In genomic region chr12:71754461-71755145, GRCh38 we compare ENCODE assay signal across 8 cellular contexts. TPM values are rescaled to one million over a fixed set of nuclear protein-coding genes. Genes with fewer than 3 reads are reported as not detected.
DNase-seq lines count a peak whose midpoint lies in the region; ATAC-seq and TF ChIP-seq lines count a peak whose summit lies in the region.

Gene RAB21, plus strand, starts transcription at chr12:71754863. Its CDS starts 267 bp downstream, at chr12:71755130.

- H3K4me1 ChIP-seq in fibroblast of lung (ENCODE audit: control insufficient read depth, extremely low read depth, insufficient read depth, low read length), result peaks cover 2% of the 10 kb centered on the region

- H4K20me1 ChIP-seq in fibroblast of lung (ENCODE audit: control insufficient read depth, extremely low read depth, insufficient read depth, low read length), result no peaks in the 10 kb centered on the region

- H3K79me2 ChIP-seq in fibroblast of lung (ENCODE audit: control insufficient read depth, insufficient read depth, low read length), result peaks cover 46% of the 10 kb centered on the region

- peaks cover 15% of the 10 kb centered on the region for H3K4me1 Mint-ChIP-seq in activated T-helper 17 cell treated with anti-CD3 and anti-CD28 coated beads, Interleukin-2, amount 50 U/mL, for 72 hours
- peaks cover 16 to 51% (median 45%) of the 10 kb centered on the region in 4 donors for H3K4me1 Mint-ChIP-seq in naive thymus-derived CD8-positive, alpha-beta T cell

- POLR2A ChIA-PET in RWPE1 (lab: Yijun Ruan, JAX; ENCODE audit: low non-redundant PET), result interaction anchor here (0.6 to 0.9 kb wide), 2 partner anchors 68 to 91 kb away, joined by 3 to 7 read pairs; partner anchors contain the start of genes TMEM19 and ZFC3H1
- POLR2A ChIA-PET in naive thymus-derived CD8-positive, alpha-beta T cell (lab: Charles Lee), result interaction anchor here (0.7 to 4.7 kb wide), 6 partner anchors 8 to 125 kb away, joined by 4 to 39 read pairs (median 10); partner anchors contain the start of genes TBC1D15, THAP2, TMEM19 and ZFC3H1

- DNase-seq in ELF-1 (ENCODE audit: low read depth, low spot score) (peak; percentile 97), GOT3 (lab: John Stamatoyannopoulos, UW) (peak; percentile 100), LNCaP clone FGC (ENCODE audit: low read depth) (peak; percentile 87), RWPE1 (ENCODE audit: low spot score) (peak; percentile 96), fibroblast of lung (ENCODE audit: low read depth in 2 of 2) (peak; percentile 95 to 96)
- peak; percentile 97 to 99 (median 98) for DNase-seq in naive thymus-derived CD8-positive, alpha-beta T cell
- DNase-seq in stimulated activated naive CD4-positive, alpha-beta T cell (lab: John Stamatoyannopoulos, UW), result peak; percentile 93 to 99 (median 96)

- peak; percentile 88 for ATAC-seq in activated T-helper 17 cell treated with anti-CD3 and anti-CD28 coated beads, Interleukin-2, amount 50 U/mL, for 72 hours (replicated peaks)
- peak; percentile 91 for ATAC-seq in naive thymus-derived CD8-positive, alpha-beta T cell

- H3K27ac Mint-ChIP-seq in activated T-helper 17 cell treated with anti-CD3 and anti-CD28 coated beads, Interleukin-2, amount 50 U/mL, for 72 hours, result peak within 1 kb of the TSS; percentile 96
- H3K27ac Mint-ChIP-seq in naive thymus-derived CD8-positive, alpha-beta T cell, result peak within 1 kb of the TSS; percentile 94 to 98 (median 98)

- CTCF ChIA-PET in RWPE1 (lab: Yijun Ruan, JAX), result interaction anchor here (0.6 to 1.3 kb wide), 4 partner anchors 8 to 300 kb away, joined by 3 to 7 read pairs (median 4); no protein-coding TSS in a partner anchor

- no peaks in the 10 kb centered on the region for H3K27me3 ChIP-seq in fibroblast of lung (ENCODE audit: control insufficient read depth, insufficient read depth, low read length)

- H3K4me2 ChIP-seq in fibroblast of lung (ENCODE audit: extremely low read depth, insufficient read depth, low read length), result peak within 1 kb of the TSS; percentile 89

- TF ChIP-seq CTCF in LNCaP clone FGC (IDR thresholded peaks at IDR 0.05; ENCODE audit: control insufficient read depth, extremely low read depth, insufficient read depth), result no peak
- no peak for TF ChIP-seq CTCF in RWPE1 (conservative IDR thresholded peaks at IDR 0.05; ENCODE audit: low read depth)
- TF ChIP-seq CTCF in fibroblast of lung (conservative IDR thresholded peaks at IDR 0.05 in 1 of 2, IDR thresholded peaks at IDR 0.05 in 1 of 2; ENCODE audit: low read depth in 1 of 2, low read length in 2 of 2), result no peak

- H3K27ac ChIP-seq in RWPE1, result peak within 1 kb of the TSS; percentile 90
- peak within 1 kb of the TSS; percentile 95 for H3K27ac ChIP-seq in fibroblast of lung (ENCODE audit: insufficient read depth, low read length)

- H3K9ac ChIP-seq in fibroblast of lung (ENCODE audit: insufficient read depth, low read length), result peak within 1 kb of the TSS; percentile 96

- peaks cover 51% of the 10 kb centered on the region for H3K36me3 Mint-ChIP-seq in activated T-helper 17 cell treated with anti-CD3 and anti-CD28 coated beads, Interleukin-2, amount 50 U/mL, for 72 hours (ENCODE audit: low read depth)
- H3K36me3 Mint-ChIP-seq in naive thymus-derived CD8-positive, alpha-beta T cell, result peaks cover 17 to 33% (median 25%) of the 10 kb centered on the region in 3 donors

- H3K4me3 ChIP-seq in LNCaP clone FGC (ENCODE audit: low read depth, low read length) (peak within 1 kb of the TSS; percentile 93), fibroblast of lung (replicated peaks in 1 of 4; ENCODE audit: control extremely low read depth in 1 of 4, insufficient read depth in 1 of 4, low read depth in 3 of 4, low read length in 4 of 4) (peak within 1 kb of the TSS; percentile 79 to 98 (median 90))

- peaks cover 4% of the 10 kb centered on the region for H3K9me3 Mint-ChIP-seq in activated T-helper 17 cell treated with anti-CD3 and anti-CD28 coated beads, Interleukin-2, amount 50 U/mL, for 72 hours
- peaks cover 0 to 17% (median 11%) of the 10 kb centered on the region in 9 donors for H3K9me3 Mint-ChIP-seq in naive thymus-derived CD8-positive, alpha-beta T cell

- peak within 1 kb of the TSS; percentile 95 for H3K4me3 Mint-ChIP-seq in activated T-helper 17 cell treated with anti-CD3 and anti-CD28 coated beads, Interleukin-2, amount 50 U/mL, for 72 hours
- peak within 1 kb of the TSS; percentile 88 to 96 (median 94) for H3K4me3 Mint-ChIP-seq in naive thymus-derived CD8-positive, alpha-beta T cell

- H3K36me3 ChIP-seq in fibroblast of lung (ENCODE audit: control insufficient read depth, insufficient read depth, low read length), result peaks cover 2% of the 10 kb centered on the region

- peaks cover 3% of the 10 kb centered on the region for H3K27me3 Mint-ChIP-seq in activated T-helper 17 cell treated with anti-CD3 and anti-CD28 coated beads, Interleukin-2, amount 50 U/mL, for 72 hours
- peaks cover 0 to 8% (median 2%) of the 10 kb centered on the region in 5 donors for H3K27me3 Mint-ChIP-seq in naive thymus-derived CD8-positive, alpha-beta T cell

- H2AFZ ChIP-seq in fibroblast of lung (ENCODE audit: low read length), result peak within 1 kb of the TSS; percentile 97

- H3K9me3 ChIP-seq in fibroblast of lung (ENCODE audit: control insufficient read depth, insufficient read depth, low read depth, low read length), result peaks cover 1% of the 10 kb centered on the region

RNA-seq across cellular contexts. Expression of gene RAB21, which starts in this region (rescaled TPM):
- 100 to 1,000 TPM in 1 of 2 donors, 10 to 100 TPM in 1; 60.1 to 104 TPM for total RNA-seq in activated T-helper 17 cell treated with anti-CD3 and anti-CD28 coated beads, Interleukin-2, amount 50 U/mL, for 72 hours
- total RNA-seq in fibroblast of lung, result 9.0 and 11.4 TPM in 2 replicates
- 27.4 and 29.7 TPM in 2 replicates for polyA plus RNA-seq in fibroblast of lung
- polyA plus RNA-seq in fibroblast of lung (2012), result 44.5 and 49.2 TPM in 2 replicates
- 1.8 and 7.3 TPM in 2 replicates for polyA minus RNA-seq in fibroblast of lung (ENCODE audit: low replicate concordance)
- total RNA-seq in naive thymus-derived CD8-positive, alpha-beta T cell, result 10 to 100 TPM; 73.9 to 88.5 TPM
- polyA plus RNA-seq in naive thymus-derived CD8-positive, alpha-beta T cell, result 10 to 100 TPM; 22.3 to 41.0 (median 34.7) TPM

Comparison
In these comparisons a context has a peak if more than half of its experiments do, and no peak if none do; other contexts are left out.
1. Peak in every context shown above with its lines: DNase-seq, ATAC-seq, H3K4me3 ChIP-seq and H3K27ac ChIP-seq.